ENCODE assay signal across 26 cellular contexts in the genomic region with DNA sequence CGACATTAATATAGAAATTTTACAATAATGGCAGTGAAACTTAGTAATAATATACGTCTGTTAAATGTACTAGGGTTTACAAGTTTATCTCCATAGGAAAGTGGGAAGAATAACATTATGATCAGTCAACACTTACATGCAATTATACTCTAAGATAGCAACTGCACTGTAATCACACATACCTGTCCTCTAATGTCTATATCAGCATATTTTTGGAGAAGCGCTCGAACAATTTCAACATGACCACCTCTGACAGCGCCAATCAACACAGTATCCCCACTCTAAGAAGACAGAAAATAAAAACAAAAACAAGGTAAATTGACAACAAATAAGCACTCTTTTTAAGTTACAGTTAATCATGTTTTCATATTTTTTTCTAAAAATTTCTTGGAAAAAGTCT.
"Had no signal": no experiment of that assay in that cellular context is flagged by ENCODE, and none has a peak within 500 bp of the region (broad histone marks: within the 10 kb centered on the region; RNA-seq: fewer than 3 reads in every experiment).

No MANE protein-coding gene starts in this region.

- FAIRE-seq: urothelium cell line had no signal

- H3K27ac ChIP-seq: stomach, suprapubic skin, testis, thoracic aorta, thyroid gland, tibial artery, tibial nerve, transverse colon, upper lobe of right lung, uterus, vagina had no signal

- H3K9me3 ChIP-seq: stomach, suprapubic skin, testis, thoracic aorta, thyroid gland, tibial artery, tibial nerve, transverse colon, upper lobe of right lung, uterus, vagina had no signal

- ATAC-seq: stimulated activated effector memory CD8-positive, alpha-beta T cell treated with anti-CD3 and anti-CD28 coated beads, Interleukin-12 subunit alpha, Interleukin-12 subunit beta, amount 100 ng/mL, for 72 hours; stimulated activated memory B cell treated with anti-CD40 and anti-IgM and Interleukin-4, amounts not matched to agents 10 μg/mL and 1 μg/mL and 100 μg/mL, for 72 hours; stimulated activated naive B cell treated with anti-CD40 and anti-IgM and Interleukin-4, amounts not matched to agents 10 μg/mL and 1 μg/mL and 100 μg/mL, for 72 hours; stimulated activated naive CD8-positive, alpha-beta T cell treated with anti-CD3 and anti-CD28 coated beads, Interleukin-15, amount 100 ng/mL, for 72 hours; stimulated activated naive CD8-positive, alpha-beta T cell treated with anti-CD3 and anti-CD28 coated beads, Interleukin-15, Interleukin-2, amounts not matched to agents 100 U/mL and 50 U/mL, for 24 hours; upper lobe of right lung had no signal

- H3K4me3 ChIP-seq: stomach, suprapubic skin, testis, thoracic aorta, thyroid gland, tibial artery, tibial nerve, transverse colon, upper lobe of right lung, uterus, vagina had no signal

- DNase-seq: stimulated activated CD4-positive, alpha-beta T cell treated with anti-CD3 and anti-CD28 coated beads, Interleukin-2, amount 100 ng/mL, for 48 hours; stimulated activated CD4-positive, alpha-beta T cell treated with anti-CD3 and anti-CD28 coated beads, Interleukin-4, amount 100 ng/mL, for 1 hour; stimulated activated CD4-positive, alpha-beta T cell treated with anti-CD3 and anti-CD28 coated beads, Interleukin-4, amount 100 ng/mL, for 24 hours; stimulated activated CD4-positive, alpha-beta T cell treated with anti-CD3 and anti-CD28 coated beads, Interleukin-4, amount 100 ng/mL, for 4 hours; stimulated activated CD8-positive, alpha-beta memory T cell treated with anti-CD3 and anti-CD28 coated beads, Interleukin-4, amount 100 ng/mL, for 48 hours; stimulated activated naive B cell treated with anti-CD40 and anti-IgM and Interleukin-4, amounts not matched to agents 10 μg/mL and 1 μg/mL and 100 μg/mL, for 72 hours; stimulated activated naive CD4-positive, alpha-beta T cell; stimulated activated naive CD4-positive, alpha-beta T cell treated with Interleukin-2 at 50 U/mL for 16 hours; stimulated activated naive CD8-positive, alpha-beta T cell treated with anti-CD3 and anti-CD28 coated beads, Interleukin-15, amount 100 ng/mL, for 72 hours; stimulated activated naive CD8-positive, alpha-beta T cell treated with anti-CD3 and anti-CD28 coated beads, Interleukin-15, Interleukin-2, amounts not matched to agents 100 U/mL and 50 U/mL, for 24 hours; stomach; substantia nigra; testis; thyroid gland; tibial artery; transverse colon; trophoblast cell; upper lobe of right lung; uterus had no signal

- H3K4me1 ChIP-seq: testis, thyroid gland, vagina had no signal

- H3K36me3 ChIP-seq: uterus had no signal

- H3K27me3 ChIP-seq: stomach, suprapubic skin, testis, thyroid gland, tibial artery, tibial nerve, transverse colon, upper lobe of right lung, uterus, vagina had no signal
